Comparison of ENCODE assay signal across 18 cellular contexts in the genomic region with DNA sequence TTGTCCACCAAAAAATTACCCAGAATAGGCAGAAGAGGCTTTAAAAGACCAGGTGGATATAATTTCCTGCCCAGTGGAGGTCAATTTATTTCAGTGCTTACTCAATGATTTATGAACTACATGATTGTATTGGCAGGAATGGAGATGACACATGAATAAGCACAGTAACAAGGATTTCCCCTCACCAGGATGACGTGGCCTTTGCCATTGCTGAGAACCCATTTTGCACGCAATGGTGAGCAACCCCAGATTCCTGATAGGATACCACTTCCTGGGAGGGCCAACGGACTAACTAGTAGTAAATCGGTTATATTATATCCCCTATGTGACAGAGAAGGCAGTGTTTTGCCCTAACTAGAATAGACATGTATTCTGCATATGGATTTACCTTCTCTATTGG. TPM values are rescaled to one million over a fixed set of nuclear protein-coding genes. Genes with fewer than 3 reads are reported as not detected.
DNase-seq lines count a peak whose midpoint lies in the region; ATAC-seq and TF ChIP-seq lines count a peak whose summit lies in the region.
"Had no signal": no experiment of that assay in that cellular context is flagged by ENCODE, and none has a peak within 500 bp of the region (broad histone marks: within the 10 kb centered on the region; RNA-seq: fewer than 3 reads in every experiment).

No MANE protein-coding gene starts in this region.

- H3K79me2 ChIP-seq in Karpas-422 (ENCODE audit: low read length): no peaks in the 10 kb centered on the region

- no peaks in the 10 kb centered on the region for H3K9me2 ChIP-seq in Karpas-422 (replicated peaks; ENCODE audit: insufficient read depth, low read length)

- peak; percentile 71 for ATAC-seq in activated T-helper 17 cell treated with anti-CD3 and anti-CD28 coated beads, Interleukin-2, amount 50 U/mL, for 72 hours (replicated peaks)
- peak; percentile 92 for ATAC-seq in foreskin keratinocyte
- no peak for ATAC-seq in GM21390 (IDR thresholded peaks at IDR 0.05; ENCODE audit: unreplicated experiment)
- no peak for ATAC-seq in HG02678 (IDR thresholded peaks at IDR 0.05; ENCODE audit: unreplicated experiment)

- no peaks in the 10 kb centered on the region for H3K9me3 Mint-ChIP-seq in activated T-helper 17 cell treated with anti-CD3 and anti-CD28 coated beads, Interleukin-2, amount 50 U/mL, for 72 hours
- H3K9me3 Mint-ChIP-seq: activated B cell treated with CpG ODN at 0.5 μM for 24 hours; activated T-cell treated with anti-CD3 and anti-CD28 coated beads, Interleukin-2, amount 50 U/mL, for 24 hours had no signal

- H3K9me3 ChIP-seq in Karpas-422 (ENCODE audit: low read length): no peaks in the 10 kb centered on the region
- H3K9me3 ChIP-seq: BLaER1, esophagus squamous epithelium had no signal

- H3K27ac ChIP-seq in foreskin keratinocyte (no peak overlapping the region), Karpas-422 (ENCODE audit: low read length) (no peak overlapping the region)
- H3K27ac ChIP-seq: BLaER1, cardiac muscle cell, esophagus squamous epithelium had no signal

- no peaks in the 10 kb centered on the region for H4K20me1 ChIP-seq in Karpas-422 (ENCODE audit: insufficient read depth, low read depth, low read length)
- H4K20me1 ChIP-seq: BLaER1 had no signal

- in situ Hi-C loops in ACHN (cut with HindIII; ENCODE audit: low pct_ligation_motif_present, low pct_unique_long_range_greater_than_20kb, low sequenced_read_pairs): no loop called here

- no peak overlapping the region for H2AFZ ChIP-seq in Karpas-422 (ENCODE audit: low read length)

- peaks cover 3% of the 10 kb centered on the region for H3K27me3 ChIP-seq in foreskin keratinocyte
- no peaks in the 10 kb centered on the region for H3K27me3 ChIP-seq in Karpas-422 (ENCODE audit: low read length)
- H3K27me3 ChIP-seq: BLaER1, cardiac muscle cell had no signal

- H3K27me3 Mint-ChIP-seq in activated T-helper 17 cell treated with anti-CD3 and anti-CD28 coated beads, Interleukin-2, amount 50 U/mL, for 72 hours: peaks cover 43% of the 10 kb centered on the region

- no peak overlapping the region for H3K27ac Mint-ChIP-seq in activated T-helper 17 cell treated with anti-CD3 and anti-CD28 coated beads, Interleukin-2, amount 50 U/mL, for 72 hours
- H3K27ac Mint-ChIP-seq: activated B cell treated with CpG ODN at 0.5 μM for 24 hours; activated T-cell treated with anti-CD3 and anti-CD28 coated beads, Interleukin-2, amount 50 U/mL, for 24 hours had no signal

- H3K36me3 Mint-ChIP-seq in activated T-helper 17 cell treated with anti-CD3 and anti-CD28 coated beads, Interleukin-2, amount 50 U/mL, for 72 hours (ENCODE audit: low read depth): no peaks in the 10 kb centered on the region

- no peak overlapping the region for H3K9ac ChIP-seq in Karpas-422 (ENCODE audit: low read length)
- H3K9ac ChIP-seq: BLaER1 had no signal

- H3K4me1 Mint-ChIP-seq in activated T-helper 17 cell treated with anti-CD3 and anti-CD28 coated beads, Interleukin-2, amount 50 U/mL, for 72 hours: no peaks in the 10 kb centered on the region
- H3K4me1 Mint-ChIP-seq: activated B cell treated with CpG ODN at 0.5 μM for 24 hours had no signal

- peaks cover 4% of the 10 kb centered on the region for H3K4me1 ChIP-seq in foreskin keratinocyte
- no peaks in the 10 kb centered on the region for H3K4me1 ChIP-seq in Karpas-422 (ENCODE audit: low read length)
- H3K4me1 ChIP-seq: esophagus squamous epithelium had no signal

- no peaks in the 10 kb centered on the region for H3K36me3 ChIP-seq in Karpas-422 (ENCODE audit: insufficient read depth, low read length)
- H3K36me3 ChIP-seq: BLaER1, cardiac muscle cell, esophagus squamous epithelium had no signal

- DNase-seq in ACHN (peak; percentile 95), HFF-Myc (ENCODE audit: extremely low read depth, low read depth) (peak; percentile 92), foreskin keratinocyte (peak; percentile 83 to 88), NCI-H2196 treated with DMSO at 0.1 percent for 48 hours (lab: John Stamatoyannopoulos, UW; ENCODE audit: unreplicated experiment) (no peak), Karpas-422 (no peak)
- DNase-seq: activated B cell treated with CpG ODN at 0.5 μM for 24 hours; activated T-cell treated with anti-CD3 and anti-CD28 coated beads, Interleukin-2, amount 50 U/mL, for 24 hours; esophagus squamous epithelium; NCI-H524 treated with DMSO at 0.1 percent for 48 hours; trophoblast cell had no signal

- H3K4me3 ChIP-seq in HFF-Myc (replicated peaks; ENCODE audit: low read depth, low read length) (no peak overlapping the region), Karpas-422 (ENCODE audit: low read length) (no peak overlapping the region)
- H3K4me3 ChIP-seq: BLaER1, cardiac muscle cell, esophagus squamous epithelium, smooth muscle cell had no signal

- H3K4me3 Mint-ChIP-seq in activated T-helper 17 cell treated with anti-CD3 and anti-CD28 coated beads, Interleukin-2, amount 50 U/mL, for 72 hours: no peak overlapping the region
- H3K4me3 Mint-ChIP-seq: activated B cell treated with CpG ODN at 0.5 μM for 24 hours; activated T-cell treated with anti-CD3 and anti-CD28 coated beads, Interleukin-2, amount 50 U/mL, for 24 hours had no signal

- H3K4me2 ChIP-seq in Karpas-422 (ENCODE audit: low read depth, low read length, poor library complexity, severe bottlenecking): no peak overlapping the region
- H3K4me2 ChIP-seq: BLaER1, smooth muscle cell had no signal

- TF ChIP-seq CTCF in HFF-Myc (IDR thresholded peaks at IDR 0.05; ENCODE audit: low read depth, low read length, missing control alignments) (no peak), foreskin keratinocyte (conservative IDR thresholded peaks at IDR 0.05) (no peak)

RNA-seq across cellular contexts. Expression of gene TTC29, which starts 11.6 kb away (rescaled TPM):
- total RNA-seq in activated T-helper 17 cell treated with anti-CD3 and anti-CD28 coated beads, Interleukin-2, amount 50 U/mL, for 72 hours: not detected
- not detected in 2 replicates for total RNA-seq in foreskin keratinocyte
- polyA plus RNA-seq in foreskin keratinocyte: not detected in 2 replicates
- total RNA-seq in Karpas-422 (2014; rRNA removed; shearing (Covaris generic); ENCODE audit: low replicate concordance): not detected in 2 replicates
- total RNA-seq: activated B cell treated with CpG ODN at 0.5 μM for 24 hours, esophagus squamous epithelium, liver had no signal
- polyA plus RNA-seq: liver, neural cell had no signal

Comparison
In these comparisons a context has a peak if more than half of its experiments do, and no peak if none do; other contexts are left out.
1. DNase-seq: peak in ACHN (single experiment), HFF-Myc (single experiment) and foreskin keratinocyte (2 of 2); none in NCI-H2196 treated with DMSO at 0.1 percent for 48 hours (single experiment) and Karpas-422 (single experiment).
2. ATAC-seq: peak in activated T-helper 17 cell treated with anti-CD3 and anti-CD28 coated beads, Interleukin-2, amount 50 U/mL, for 72 hours (single experiment) and foreskin keratinocyte (single experiment); none in GM21390 (single experiment) and HG02678 (single experiment).